In genomic region chr1:201471772-201472171, GRCh38 we compare ENCODE assay signal across 18 cellular contexts. TPM values are rescaled to one million over a fixed set of nuclear protein-coding genes. Genes with fewer than 3 reads are reported as not detected.
DNase-seq lines count a peak whose midpoint lies in the region; TF ChIP-seq lines count a peak whose summit lies in the region.
"Had no signal": no experiment of that assay in that cellular context is flagged by ENCODE, and none has a peak within 500 bp of the region (broad histone marks: within the 10 kb centered on the region; RNA-seq: fewer than 3 reads in every experiment).

No MANE protein-coding gene starts in this region.

- peak; percentile 50 for DNase-seq in Daoy (ENCODE audit: low read depth)
- peak; percentile 74 for DNase-seq in MG63
- no peak for DNase-seq in epithelial cell of prostate (ENCODE audit: low read depth, low spot score)
- no peak for DNase-seq in stimulated activated CD4-positive, alpha-beta T cell treated with anti-CD3 and anti-CD28 coated beads, Interleukin-2, amount 100 ng/mL, for 24 hours
- DNase-seq in activated effector memory CD4-positive, alpha-beta T cell treated with anti-CD3 and anti-CD28 coated beads, Interleukin-2, amount 50 U/mL, for 16 hours = no peak
- DNase-seq in NCI-H146 treated with DMSO at 0.1 percent for 48 hours (lab: John Stamatoyannopoulos, UW; ENCODE audit: unreplicated experiment) = no peak
- no peak for DNase-seq in DMS114 treated with DMSO at 0.1 percent for 48 hours (lab: John Stamatoyannopoulos, UW; ENCODE audit: unreplicated experiment)
- DNase-seq: activated CD8-positive, alpha-beta T cell treated with anti-CD3 and anti-CD28 coated beads for 36 hours; BE2C; DND-41; dorsolateral prefrontal cortex; midbrain; spleen; stimulated activated naive CD8-positive, alpha-beta T cell treated with anti-CD3 and anti-CD28 coated beads, Interleukin-15, amount 100 ng/mL, for 72 hours had no signal

- no peaks in the 10 kb centered on the region for H3K9me3 ChIP-seq in MG63
- H3K9me3 ChIP-seq: BE2C, spleen had no signal

- TF ChIP-seq CTCF in nephron (IDR thresholded peaks at IDR 0.05; ENCODE audit: unreplicated experiment in 3 of 3) = no peak

- peaks cover 22% of the 10 kb centered on the region for H3K4me1 Mint-ChIP-seq in nephron

- peaks cover 3% of the 10 kb centered on the region; the same call in 1 of the 2 replicates for H3K36me3 ChIP-seq in MG63
- H3K36me3 ChIP-seq: BE2C, spleen had no signal

- H3K27ac ChIP-seq in epithelial cell of prostate = peak overlapping the region; percentile 17
- H3K27ac ChIP-seq: spleen had no signal

- H3K4me3 Mint-ChIP-seq in nephron = peak overlapping the region in 2 of 3 experiments; percentile 40 to 78
- H3K4me3 Mint-ChIP-seq: activated CD8-positive, alpha-beta T cell treated with anti-CD3 and anti-CD28 coated beads for 36 hours; stimulated activated naive CD8-positive, alpha-beta T cell treated with anti-CD3 and anti-CD28 coated beads, Interleukin-15, amount 100 ng/mL, for 72 hours had no signal

- H3K36me3 Mint-ChIP-seq in nephron (ENCODE audit: low read depth) = peaks cover 3% of the 10 kb centered on the region

- no peaks in the 10 kb centered on the region for H3K9me3 Mint-ChIP-seq in nephron
- H3K9me3 Mint-ChIP-seq: activated CD8-positive, alpha-beta T cell treated with anti-CD3 and anti-CD28 coated beads for 36 hours; stimulated activated naive CD8-positive, alpha-beta T cell treated with anti-CD3 and anti-CD28 coated beads, Interleukin-15, amount 100 ng/mL, for 72 hours had no signal

- H3K27me3 Mint-ChIP-seq in nephron (ENCODE audit: low read depth) = peaks cover 51% of the 10 kb centered on the region

- H3K4me3 ChIP-seq in MG63 = no peak overlapping the region
- H3K4me3 ChIP-seq: dorsolateral prefrontal cortex, GM12878, spleen had no signal

- no peaks in the 10 kb centered on the region for H3K27me3 ChIP-seq in MG63
- H3K27me3 ChIP-seq: dorsolateral prefrontal cortex had no signal

- peak overlapping the region in 1 of 3 experiments; percentile 50 for H3K27ac Mint-ChIP-seq in nephron
- H3K27ac Mint-ChIP-seq: activated CD8-positive, alpha-beta T cell treated with anti-CD3 and anti-CD28 coated beads for 36 hours; stimulated activated naive CD8-positive, alpha-beta T cell treated with anti-CD3 and anti-CD28 coated beads, Interleukin-15, amount 100 ng/mL, for 72 hours had no signal

RNA-seq across cellular contexts. Expression of gene PHLDA3, which starts 2.8 kb away (rescaled TPM):
- 7.6 and 11.7 TPM in 2 replicates for total RNA-seq in Daoy (2014; rRNA removed; shearing (Covaris generic))
- total RNA-seq in MG63 (2014; rRNA removed; shearing (Covaris generic); ENCODE audit: low replicate concordance) = 51.7 and 72.2 TPM in 2 replicates

RNA-seq across cellular contexts. Expression of gene CSRP1, which starts 35.2 kb away (rescaled TPM):
- total RNA-seq in Daoy (2014; rRNA removed; shearing (Covaris generic)) = 866 and 897 TPM in 2 replicates
- 108 and 190 TPM in 2 replicates for total RNA-seq in MG63 (2014; rRNA removed; shearing (Covaris generic); ENCODE audit: low replicate concordance)

RNA-seq across cellular contexts. Expression of gene TNNI1, which starts 50.2 kb away (rescaled TPM):
- total RNA-seq in Daoy (2014; rRNA removed; shearing (Covaris generic)) = not detected in 2 replicates
- not detected in 2 replicates for total RNA-seq in MG63 (2014; rRNA removed; shearing (Covaris generic); ENCODE audit: low replicate concordance)
- total RNA-seq: activated CD8-positive, alpha-beta T cell treated with anti-CD3 and anti-CD28 coated beads for 36 hours; glomerular endothelial cell; GM12878; NCI-H460; spleen had no signal

Comparison
In these comparisons a context has a peak if more than half of its experiments do, and no peak if none do; other contexts are left out.
1. DNase-seq: peak in Daoy (single experiment) and MG63 (single experiment); none in epithelial cell of prostate (single experiment), stimulated activated CD4-positive, alpha-beta T cell treated with anti-CD3 and anti-CD28 coated beads, Interleukin-2, amount 100 ng/mL, for 24 hours (0 of 2), activated effector memory CD4-positive, alpha-beta T cell treated with anti-CD3 and anti-CD28 coated beads, Interleukin-2, amount 50 U/mL, for 16 hours (single experiment), NCI-H146 treated with DMSO at 0.1 percent for 48 hours (single experiment) and DMS114 treated with DMSO at 0.1 percent for 48 hours (single experiment).